20 cellular contexts compared by ENCODE assay signal in genomic region chr5:80151890-80152289, GRCh38.
DNase-seq lines count a peak whose midpoint lies in the region; ATAC-seq and TF ChIP-seq lines count a peak whose summit lies in the region.
"Had no signal": no experiment of that assay in that cellular context is flagged by ENCODE, and none has a peak within 500 bp of the region (broad histone marks: within the 10 kb centered on the region; RNA-seq: fewer than 3 reads in every experiment).

No MANE protein-coding gene starts in this region.

- POLR2A ChIA-PET in WTC11 (lab: Charles Lee) = no interaction called here

- H3K27ac ChIP-seq in right atrium auricular region (no peak overlapping the region), left ventricle myocardium inferior (replicated peaks) (no peak overlapping the region)
- H3K27ac ChIP-seq: right lobe of liver had no signal

- DNase-seq in right atrium auricular region (ENCODE audit: low spot score) (peak; percentile 23), left ventricle myocardium inferior (no peak), WTC11 (ENCODE audit: low spot score) (no peak), endothelial cell (ENCODE audit: low spot score) (no peak), AG20443 (ENCODE audit: low spot score) (no peak), DMS114 treated with DMSO at 0.1 percent for 48 hours (lab: John Stamatoyannopoulos, UW; ENCODE audit: unreplicated experiment) (no peak)
- DNase-seq: activated T-cell treated with anti-CD3 and anti-CD28 coated beads, Interleukin-2, amount 50 U/mL, for 4 hours; amygdala; effector memory CD8-positive, alpha-beta T cell; glutamatergic neuron; KBM-7; left ventricle myocardium superior; NCI-H1048; NCI-H526; OCI-M1; right lobe of liver; SIG-M5; stomach had no signal

- H3K9me3 Mint-ChIP-seq in WTC11 (no peaks in the 10 kb centered on the region), endothelial cell (ENCODE audit: unreplicated experiment) (no peaks in the 10 kb centered on the region)
- H3K9me3 Mint-ChIP-seq: activated T-cell treated with anti-CD3 and anti-CD28 coated beads, Interleukin-2, amount 50 U/mL, for 4 hours; effector memory CD8-positive, alpha-beta T cell had no signal

- no peak for ATAC-seq in WTC11
- ATAC-seq in HG03469 (IDR thresholded peaks at IDR 0.05; ENCODE audit: unreplicated experiment) = no peak
- no peak for ATAC-seq in HG03159 (IDR thresholded peaks at IDR 0.05; ENCODE audit: unreplicated experiment)
- ATAC-seq: effector memory CD8-positive, alpha-beta T cell; left ventricle myocardium superior had no signal

- peaks cover 43% of the 10 kb centered on the region for H3K4me1 Mint-ChIP-seq in WTC11
- peaks cover 36% of the 10 kb centered on the region for H3K4me1 Mint-ChIP-seq in endothelial cell (ENCODE audit: unreplicated experiment)

- peaks cover 65% of the 10 kb centered on the region for H3K36me3 Mint-ChIP-seq in WTC11
- H3K36me3 Mint-ChIP-seq in endothelial cell (ENCODE audit: low read depth, unreplicated experiment) = peaks cover 37% of the 10 kb centered on the region

- H3K27me3 Mint-ChIP-seq in WTC11 (ENCODE audit: low read depth) (no peaks in the 10 kb centered on the region), endothelial cell (ENCODE audit: unreplicated experiment) (peaks cover 10% of the 10 kb centered on the region)
- H3K27me3 Mint-ChIP-seq: effector memory CD8-positive, alpha-beta T cell had no signal

- H3K36me3 ChIP-seq in right atrium auricular region = no peaks in the 10 kb centered on the region
- H3K36me3 ChIP-seq in left ventricle myocardium inferior = peaks cover 19% of the 10 kb centered on the region

- intact Hi-C loops in left ventricle myocardium inferior (cut with micrococcal nuclease) = no loop called here

- H3K27ac Mint-ChIP-seq in WTC11 (peak overlapping the region; percentile 49), endothelial cell (ENCODE audit: unreplicated experiment) (peak overlapping the region; percentile 18)
- H3K27ac Mint-ChIP-seq: effector memory CD8-positive, alpha-beta T cell had no signal

- H3K27me3 ChIP-seq in right atrium auricular region = no peaks in the 10 kb centered on the region
- no peaks in the 10 kb centered on the region for H3K27me3 ChIP-seq in left ventricle myocardium inferior (ENCODE audit: low read depth)
- H3K27me3 ChIP-seq: right lobe of liver, stomach had no signal

- no peak overlapping the region for H3K4me3 Mint-ChIP-seq in WTC11
- peak overlapping the region; percentile 25 for H3K4me3 Mint-ChIP-seq in endothelial cell (ENCODE audit: unreplicated experiment)
- H3K4me3 Mint-ChIP-seq: activated T-cell treated with anti-CD3 and anti-CD28 coated beads, Interleukin-2, amount 50 U/mL, for 4 hours; effector memory CD8-positive, alpha-beta T cell had no signal

- H3K4me1 ChIP-seq in right atrium auricular region = peaks cover 0 to 15% of the 10 kb centered on the region in 2 donors
- H3K4me1 ChIP-seq in left ventricle myocardium inferior = peaks cover 24% of the 10 kb centered on the region

- TF ChIP-seq CTCF in right atrium auricular region (IDR thresholded peaks at IDR 0.05) = no peak
- no peak for TF ChIP-seq CTCF in left ventricle myocardium inferior (IDR thresholded peaks at IDR 0.05; ENCODE audit: borderline replicate concordance)
- TF ChIP-seq CTCF in WTC11 (IDR thresholded peaks at IDR 0.05) = no peak
- no peak for TF ChIP-seq CTCF in endothelial cell (IDR thresholded peaks at IDR 0.05; ENCODE audit: unreplicated experiment)

- CTCF ChIA-PET in WTC11 (lab: Charles Lee) = no interaction called here

- H3K9me3 ChIP-seq in right atrium auricular region (no peaks in the 10 kb centered on the region), left ventricle myocardium inferior (replicated peaks) (no peaks in the 10 kb centered on the region)
- H3K9me3 ChIP-seq: right lobe of liver, stomach had no signal

- H3K4me3 ChIP-seq in right atrium auricular region (no peak overlapping the region), left ventricle myocardium inferior (no peak overlapping the region)
- H3K4me3 ChIP-seq: right lobe of liver, stomach had no signal

TF ChIP-seq in WTC11, 78 proteins besides CTCF, POLR2A, EP300 and RAD21:
- TF ChIP-seq ZNF671 (CRISPR knock-in tag; IDR thresholded peaks at IDR 0.05) (no peak), RORB (CRISPR knock-in tag; IDR thresholded peaks at IDR 0.05) (no peak), ESRRA (CRISPR knock-in tag; IDR thresholded peaks at IDR 0.05; ENCODE audit: borderline replicate concordance) (no peak), SMAD4 (CRISPR knock-in tag; IDR thresholded peaks at IDR 0.05) (no peak), NR3C1 (CRISPR knock-in tag; conservative IDR thresholded peaks at IDR 0.05; ENCODE audit: low read depth) (no peak), NFATC4 (CRISPR knock-in tag; IDR thresholded peaks at IDR 0.05) (no peak), CBFB (CRISPR knock-in tag; IDR thresholded peaks at IDR 0.05; ENCODE audit: low read depth) (no peak), SP1 (CRISPR knock-in tag; conservative IDR thresholded peaks at IDR 0.05) (no peak), ZNF263 (CRISPR knock-in tag; IDR thresholded peaks at IDR 0.05; ENCODE audit: low read depth) (no peak), ZMAT4 (CRISPR knock-in tag; IDR thresholded peaks at IDR 0.05) (no peak), OVOL2 (CRISPR knock-in tag; IDR thresholded peaks at IDR 0.05; ENCODE audit: borderline replicate concordance) (no peak), SMAD3 (CRISPR knock-in tag; IDR thresholded peaks at IDR 0.05; ENCODE audit: borderline replicate concordance) (no peak)
- TF ChIP-seq, protein P1, sequence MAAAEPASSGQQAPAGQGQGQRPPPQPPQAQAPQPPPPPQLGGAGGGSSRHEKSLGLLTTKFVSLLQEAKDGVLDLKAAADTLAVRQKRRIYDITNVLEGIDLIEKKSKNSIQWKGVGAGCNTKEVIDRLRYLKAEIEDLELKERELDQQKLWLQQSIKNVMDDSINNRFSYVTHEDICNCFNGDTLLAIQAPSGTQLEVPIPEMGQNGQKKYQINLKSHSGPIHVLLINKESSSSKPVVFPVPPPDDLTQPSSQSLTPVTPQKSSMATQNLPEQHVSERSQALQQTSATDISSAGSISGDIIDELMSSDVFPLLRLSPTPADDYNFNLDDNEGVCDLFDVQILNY (CRISPR knock-in tag; IDR thresholded peaks at IDR 0.05) = no peak
- TF ChIP-seq, protein P2, sequence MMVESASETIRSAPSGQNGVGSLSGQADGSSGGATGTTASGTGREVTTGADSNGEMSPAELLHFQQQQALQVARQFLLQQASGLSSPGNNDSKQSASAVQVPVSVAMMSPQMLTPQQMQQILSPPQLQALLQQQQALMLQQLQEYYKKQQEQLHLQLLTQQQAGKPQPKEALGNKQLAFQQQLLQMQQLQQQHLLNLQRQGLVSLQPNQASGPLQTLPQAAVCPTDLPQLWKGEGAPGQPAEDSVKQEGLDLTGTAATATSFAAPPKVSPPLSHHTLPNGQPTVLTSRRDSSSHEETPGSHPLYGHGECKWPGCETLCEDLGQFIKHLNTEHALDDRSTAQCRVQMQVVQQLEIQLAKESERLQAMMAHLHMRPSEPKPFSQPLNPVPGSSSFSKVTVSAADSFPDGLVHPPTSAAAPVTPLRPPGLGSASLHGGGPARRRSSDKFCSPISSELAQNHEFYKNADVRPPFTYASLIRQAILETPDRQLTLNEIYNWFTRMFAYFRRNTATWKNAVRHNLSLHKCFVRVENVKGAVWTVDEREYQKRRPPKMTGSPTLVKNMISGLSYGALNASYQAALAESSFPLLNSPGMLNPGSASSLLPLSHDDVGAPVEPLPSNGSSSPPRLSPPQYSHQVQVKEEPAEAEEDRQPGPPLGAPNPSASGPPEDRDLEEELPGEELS (CRISPR knock-in tag; IDR thresholded peaks at IDR 0.05) = no peak
